Comparison of ENCODE assay signal across 1 cellular context in the genomic region with DNA sequence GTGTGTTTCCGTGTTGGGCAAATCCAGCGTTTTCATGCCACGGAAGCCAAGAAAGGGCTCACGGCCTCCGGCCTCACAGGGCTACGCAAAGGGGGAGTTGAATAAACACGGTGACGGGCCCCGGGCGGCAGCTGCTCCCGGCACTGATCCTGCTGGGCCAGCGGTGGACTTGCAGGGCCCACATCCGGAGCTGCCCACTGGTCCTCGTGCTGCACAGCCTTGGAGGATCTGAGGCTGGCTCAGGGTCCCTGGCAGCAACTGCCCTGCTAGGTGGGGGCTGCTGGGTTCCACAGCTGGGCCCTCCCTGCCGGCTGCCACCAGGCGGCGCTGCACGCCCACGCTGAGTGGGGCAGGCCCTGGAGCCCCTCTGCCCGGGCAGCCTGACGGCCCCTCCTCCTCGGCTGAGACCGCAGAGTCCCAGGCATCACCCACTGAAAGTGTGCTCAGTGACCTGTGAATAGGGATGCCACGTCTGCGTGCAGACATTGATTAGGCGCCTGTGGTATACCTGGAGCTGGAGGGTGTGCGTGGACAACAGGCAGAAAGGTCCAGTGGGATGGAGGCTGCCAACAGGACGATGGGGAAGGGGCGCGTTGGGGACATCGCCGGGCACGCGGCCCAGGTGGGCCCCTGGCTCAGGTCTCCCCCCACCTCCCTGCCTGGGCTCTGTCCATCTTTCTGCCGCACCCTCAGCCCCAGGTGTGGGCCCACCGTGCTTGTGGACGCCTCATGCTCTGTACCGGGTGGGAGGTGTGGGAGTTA.
TF ChIP-seq lines count a peak whose summit lies in the region.

No MANE protein-coding gene starts in this region.

TF ChIP-seq in HEK293, 187 proteins besides CTCF, POLR2A, EP300 and RAD21 (continued from another document):
- TF ChIP-seq, protein P1, sequence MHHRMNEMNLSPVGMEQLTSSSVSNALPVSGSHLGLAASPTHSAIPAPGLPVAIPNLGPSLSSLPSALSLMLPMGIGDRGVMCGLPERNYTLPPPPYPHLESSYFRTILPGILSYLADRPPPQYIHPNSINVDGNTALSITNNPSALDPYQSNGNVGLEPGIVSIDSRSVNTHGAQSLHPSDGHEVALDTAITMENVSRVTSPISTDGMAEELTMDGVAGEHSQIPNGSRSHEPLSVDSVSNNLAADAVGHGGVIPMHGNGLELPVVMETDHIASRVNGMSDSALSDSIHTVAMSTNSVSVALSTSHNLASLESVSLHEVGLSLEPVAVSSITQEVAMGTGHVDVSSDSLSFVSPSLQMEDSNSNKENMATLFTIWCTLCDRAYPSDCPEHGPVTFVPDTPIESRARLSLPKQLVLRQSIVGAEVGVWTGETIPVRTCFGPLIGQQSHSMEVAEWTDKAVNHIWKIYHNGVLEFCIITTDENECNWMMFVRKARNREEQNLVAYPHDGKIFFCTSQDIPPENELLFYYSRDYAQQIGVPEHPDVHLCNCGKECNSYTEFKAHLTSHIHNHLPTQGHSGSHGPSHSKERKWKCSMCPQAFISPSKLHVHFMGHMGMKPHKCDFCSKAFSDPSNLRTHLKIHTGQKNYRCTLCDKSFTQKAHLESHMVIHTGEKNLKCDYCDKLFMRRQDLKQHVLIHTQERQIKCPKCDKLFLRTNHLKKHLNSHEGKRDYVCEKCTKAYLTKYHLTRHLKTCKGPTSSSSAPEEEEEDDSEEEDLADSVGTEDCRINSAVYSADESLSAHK (tag by site-specific recombination; IDR thresholded peaks at IDR 0.05), result 0 out of 2 replicates have a peak, but pooled peaks have one; percentile 13
- no peak for TF ChIP-seq ZNF501 (tag by site-specific recombination; IDR thresholded peaks at IDR 0.05)
- TF ChIP-seq ZNF654 (tag by site-specific recombination; IDR thresholded peaks at IDR 0.05; ENCODE audit: low read depth), result peak; percentile 55
